8 cellular contexts compared by ENCODE assay signal in genomic region chr19:35153701-35154534, GRCh38. TPM values are rescaled to one million over a fixed set of nuclear protein-coding genes. Genes with fewer than 3 reads are reported as not detected.
DNase-seq lines count a peak whose midpoint lies in the region; ATAC-seq, FAIRE-seq and TF ChIP-seq lines count a peak whose summit lies in the region.

No MANE protein-coding gene starts in this region.

- H2BK20ac ChIP-seq in H1 (ENCODE audit: low read length), result peak overlapping the region; percentile 15; the same call in 1 of the 2 replicates

- H3K27me3 Mint-ChIP-seq in naive thymus-derived CD8-positive, alpha-beta T cell, result no peaks in the 10 kb centered on the region

- no peak overlapping the region for H2AK5ac ChIP-seq in H1 (ENCODE audit: low read depth, low read length)

- H4K5ac ChIP-seq in H1 (ENCODE audit: insufficient read length, low read depth, low read length), result peak overlapping the region; percentile 53

- no peak overlapping the region for H2AFZ ChIP-seq in H1 (ENCODE audit: low read length)

- H2BK120ac ChIP-seq in H1 (replicated peaks; ENCODE audit: low read depth, low read length), result peak overlapping the region; percentile 33

- no peak overlapping the region; a peak in 1 of 7 replicates for H3K9ac ChIP-seq in H1 (replicated peaks in 1 of 4; ENCODE audit: extremely low read depth in 1 of 4, low read depth in 3 of 4, low read length in 3 of 4)

- peak overlapping the region; percentile 82 to 91 for H3K4me2 ChIP-seq in H1 (ENCODE audit: insufficient read depth in 1 of 2, low read depth in 2 of 2, low read length in 2 of 2)

- H3K9me3 Mint-ChIP-seq in naive thymus-derived CD8-positive, alpha-beta T cell, result no peaks in the 10 kb centered on the region

- no peaks in the 10 kb centered on the region for H3K9me3 ChIP-seq in H1 (ENCODE audit: insufficient read depth in 2 of 2, low read depth in 1 of 2, low read length in 1 of 2)

- no peak for TF ChIP-seq POLR2A in H1 (IDR thresholded peaks at IDR 0.05; ENCODE audit: control extremely low read depth in 1 of 2, low read depth in 2 of 2, low read length in 2 of 2)

- peak overlapping the region; percentile 63 for H3K56ac ChIP-seq in H1 (replicated peaks; ENCODE audit: insufficient read length, low read depth, low read length)

- peaks cover 4 to 28% (median 19%) of the 10 kb centered on the region in 4 experiments for H3K4me1 ChIP-seq in H1 (replicated peaks in 1 of 4; ENCODE audit: control insufficient read depth in 3 of 4, insufficient read depth in 4 of 4, low read length in 3 of 4)

- H3K18ac ChIP-seq in H1 (ENCODE audit: extremely low read depth, low read length), result peak overlapping the region; percentile 88

- no peak for FAIRE-seq in H1 (lab: Jason Lieb, UNC)

- H3K4me1 Mint-ChIP-seq in naive thymus-derived CD8-positive, alpha-beta T cell, result peaks cover 33 to 64% (median 53%) of the 10 kb centered on the region in 4 donors

- peaks cover 6% of the 10 kb centered on the region for H3K79me1 ChIP-seq in H1 (ENCODE audit: low read depth, low read length)

- H3K4me3 Mint-ChIP-seq in naive thymus-derived CD8-positive, alpha-beta T cell, result peak overlapping the region; percentile 98 to 100 (median 100)

- no peak overlapping the region for H3K27ac ChIP-seq in H1 (ENCODE audit: low read depth, low read length)

- H4K20me1 ChIP-seq in H1 (replicated peaks in 1 of 2; ENCODE audit: control insufficient read depth in 1 of 2, insufficient read depth in 2 of 2, low read length in 2 of 2), result peaks cover 1 to 5% of the 10 kb centered on the region in 2 experiments

- no peak overlapping the region for H4K8ac ChIP-seq in H1 (ENCODE audit: extremely low read depth, insufficient read depth, low read length)

- POLR2A ChIA-PET in H1 (lab: Charles Lee; ENCODE audit: partially characterized antibody), result interaction anchor here (0.7 to 5.6 kb wide), 18 partner anchors 10 to 114 kb away, joined by 3 to 67 read pairs (median 5); partner anchors contain the start of genes FXYD7, LGI4 and USF2
- POLR2A ChIA-PET in naive thymus-derived CD8-positive, alpha-beta T cell (lab: Charles Lee), result interaction anchor here (0.5 to 4.6 kb wide), 19 partner anchors 9 to 166 kb away, joined by 3 to 77 read pairs (median 6); partner anchors contain the start of genes FXYD7 and USF2

- peak overlapping the region; percentile 94 to 100 (median 99) for H3K27ac Mint-ChIP-seq in naive thymus-derived CD8-positive, alpha-beta T cell

- peaks cover 0 to 11% of the 10 kb centered on the region in 2 experiments; a peak in 1 of 4 replicates for H3K79me2 ChIP-seq in H1 (ENCODE audit: control insufficient read depth in 1 of 2, insufficient read depth in 2 of 2, low read length in 2 of 2)

- H4K91ac ChIP-seq in H1 (replicated peaks; ENCODE audit: insufficient read length, low read length), result peak overlapping the region; percentile 92

- TF ChIP-seq CTCF in GM12872 (IDR thresholded peaks at IDR 0.05; ENCODE audit: insufficient read depth, low read depth, low read length) (peak; percentile 80), H1 (IDR thresholded peaks at IDR 0.05; ENCODE audit: control extremely low read depth in 1 of 3, insufficient read depth in 1 of 3, low read depth in 1 of 3, low read length in 3 of 3) (peak; percentile 68 to 80 (median 73))

- peaks cover 0 to 5% (median 3%) of the 10 kb centered on the region in 4 experiments; a peak in 3 of 7 replicates for H3K27me3 ChIP-seq in H1 (replicated peaks in 1 of 4; ENCODE audit: control insufficient read depth in 3 of 4, extremely low read depth in 1 of 4, insufficient read depth in 3 of 4, low read length in 3 of 4)

- peak overlapping the region; percentile 86; the same call in 1 of the 2 replicates for H2BK12ac ChIP-seq in H1 (ENCODE audit: low read depth, low read length)

- CTCF ChIA-PET in H1 (lab: Charles Lee; ENCODE audit: partially characterized antibody), result interaction anchor here (0.5 to 4.3 kb wide), 31 partner anchors 9 to 1444 kb away, joined by 3 to 60 read pairs (median 5); partner anchors contain the start of gene FXYD7

- peaks cover 4 to 30% (median 12%) of the 10 kb centered on the region in 3 donors for H3K36me3 Mint-ChIP-seq in naive thymus-derived CD8-positive, alpha-beta T cell

- H3K4ac ChIP-seq in H1 (replicated peaks; ENCODE audit: insufficient read length, low read depth, low read length), result peak overlapping the region; percentile 59

- H2BK5ac ChIP-seq in H1 (ENCODE audit: low read depth, low read length), result peak overlapping the region; percentile 89; the same call in 1 of the 2 replicates

- peaks cover 0 to 13% (median 5%) of the 10 kb centered on the region in 4 experiments; a peak in 5 of 8 replicates for H3K36me3 ChIP-seq in H1 (ENCODE audit: control insufficient read depth in 2 of 4, insufficient read depth in 4 of 4, low read length in 3 of 4)

- DNase-seq in M059J (ENCODE audit: low read depth) (peak; percentile 53), H1 (ENCODE audit: low read depth in 1 of 2, low spot score in 2 of 2) (peak in 1 of 2 experiments; percentile 84)
- DNase-seq in activated CD4-positive, alpha-beta T cell treated with anti-CD3 and anti-CD28 coated beads, Interleukin-2, amount 50 U/mL, for 48 hours, result peak; percentile 82 to 85
- DNase-seq in naive thymus-derived CD8-positive, alpha-beta T cell, result peak; percentile 57 to 85 (median 71)
- peak; percentile 84 for DNase-seq in stimulated activated naive CD8-positive, alpha-beta T cell treated with anti-CD3 and anti-CD28 coated beads, Interleukin-15, Interleukin-2, amounts not matched to agents 100 U/mL and 50 U/mL, for 24 hours

- no peak overlapping the region for H3K14ac ChIP-seq in H1 (ENCODE audit: insufficient read length)

- TF ChIP-seq RAD21 in H1 (IDR thresholded peaks at IDR 0.05 in 1 of 2, conservative IDR thresholded peaks at IDR 0.05 in 1 of 2; ENCODE audit: low read depth in 2 of 2, low read length in 2 of 2), result peak; percentile 38 to 57; a peak in 3 of 4 replicates

- 0 out of 2 replicates have a peak overlapping the region, but pooled peaks have one; percentile 77 for H2BK15ac ChIP-seq in H1 (ENCODE audit: low read length)

- H3K23me2 ChIP-seq in H1 (ENCODE audit: low read depth, low read length), result peaks cover 9% of the 10 kb centered on the region; the same call in 1 of the 2 replicates

- WGBS in H1 (ENCODE audit: extremely low coverage in 1 of 2, insufficient coverage in 1 of 2, insufficient read length in 1 of 2, insufficient replicate concordance in 2 of 2, low coverage in 1 of 2, low lambda C conversion rate in 2 of 2, missing lambda C conversion rate in 1 of 2), 2 experiments, result 2% methylated on average over 18 of the region's 36 CpGs; no CpG with 5 or more reads in 1 of the 2 experiments

- peak; percentile 66 to 70 for ATAC-seq in naive thymus-derived CD8-positive, alpha-beta T cell
- ATAC-seq in stimulated activated naive CD8-positive, alpha-beta T cell treated with anti-CD3 and anti-CD28 coated beads, Interleukin-15, Interleukin-2, amounts not matched to agents 100 U/mL and 50 U/mL, for 24 hours, result peak; percentile 36
- ATAC-seq in GM18873 (IDR thresholded peaks at IDR 0.05; ENCODE audit: low FRiP score, unreplicated experiment), result no peak
- no peak for ATAC-seq in HG02588 (IDR thresholded peaks at IDR 0.05; ENCODE audit: unreplicated experiment)

- no peak overlapping the region for H3K23ac ChIP-seq in H1 (ENCODE audit: insufficient read length)

- H3K4me3 ChIP-seq in H1 (ENCODE audit: extremely low read depth in 1 of 4, insufficient read depth in 2 of 4, low read depth in 3 of 4, low read length in 4 of 4), result peak overlapping the region; percentile 68 to 80 (median 74)

- peak in 1 of 2 experiments; percentile 44; a peak in 1 of 3 replicates for TF ChIP-seq EP300 in H1 (IDR thresholded peaks at IDR 0.05; ENCODE audit: borderline replicate concordance in 1 of 2, low read depth in 2 of 2, low read length in 2 of 2)

RNA-seq across cellular contexts. Expression of gene FXYD5, which starts 0.6 kb away (rescaled TPM):
- total RNA-seq in M059J (2014; rRNA removed; shearing (Covaris generic)), result 183 and 256 TPM in 2 replicates
- 99.0 and 104 TPM in 2 replicates for total RNA-seq in H1 (2021; fragmentation: NEBNext Ultra II Directional; extraction: Animal tissue kit (Norgen Biotek cat#: 25700))
- 167 and 191 TPM in 2 replicates for polyA plus RNA-seq in H1 (2011; rRNA removed)
- polyA plus RNA-seq in H1 (2011; cell fraction: cytosol; rRNA removed), result 117 TPM
- polyA plus RNA-seq in H1 (2011; cell fraction: nucleus; rRNA removed), result 131 TPM
- polyA plus RNA-seq in H1 (2012, experiment 1 of 2), result 113 to 185 TPM (median 177 TPM) in 4 replicates
- 175 TPM for polyA plus RNA-seq in H1 (2012, experiment 2 of 2)
- polyA plus RNA-seq in H1 (2013, experiment 1 of 2), result 277 TPM
- 347 TPM for polyA plus RNA-seq in H1 (2013, experiment 2 of 2)
- polyA minus RNA-seq in H1 (2011; rRNA and poly(A)+ RNA removed), result 89.3 and 107 TPM in 2 replicates
- 89.5 TPM for polyA minus RNA-seq in H1 (2011; cell fraction: cytosol; rRNA and poly(A)+ RNA removed)
- 51.4 TPM for polyA minus RNA-seq in H1 (2011; cell fraction: nucleus; rRNA and poly(A)+ RNA removed)
- total RNA-seq in naive thymus-derived CD8-positive, alpha-beta T cell, result 100 to 1,000 TPM; 339 to 351 TPM
- polyA plus RNA-seq in naive thymus-derived CD8-positive, alpha-beta T cell, result 100 to 1,000 TPM; 281 to 544 (median 452) TPM

RNA-seq across cellular contexts. Expression of gene FXYD7, which starts 10.9 kb away (rescaled TPM):
- not detected in 2 replicates for total RNA-seq in M059J (2014; rRNA removed; shearing (Covaris generic))
- total RNA-seq in H1 (2021; fragmentation: NEBNext Ultra II Directional; extraction: Animal tissue kit (Norgen Biotek cat#: 25700)), result 14.3 and 15.4 TPM in 2 replicates
- 12.1 and 17.5 TPM in 2 replicates for polyA plus RNA-seq in H1 (2011; rRNA removed)
- 9.0 TPM for polyA plus RNA-seq in H1 (2011; cell fraction: cytosol; rRNA removed)
- 18.6 TPM for polyA plus RNA-seq in H1 (2011; cell fraction: nucleus; rRNA removed)
- 20.2 to 24.4 TPM (median 21.9 TPM) in 4 replicates for polyA plus RNA-seq in H1 (2012, experiment 1 of 2)
- 20.8 TPM for polyA plus RNA-seq in H1 (2012, experiment 2 of 2)
- 22.7 TPM for polyA plus RNA-seq in H1 (2013, experiment 1 of 2)
- 23.8 TPM for polyA plus RNA-seq in H1 (2013, experiment 2 of 2)
- 2.2 and 3.6 TPM in 2 replicates for polyA minus RNA-seq in H1 (2011; rRNA and poly(A)+ RNA removed)
- polyA minus RNA-seq in H1 (2011; cell fraction: cytosol; rRNA and poly(A)+ RNA removed), result 1.5 TPM
- 3.2 TPM for polyA minus RNA-seq in H1 (2011; cell fraction: nucleus; rRNA and poly(A)+ RNA removed)
- 1 to 10 TPM; 5.4 to 6.4 TPM for total RNA-seq in naive thymus-derived CD8-positive, alpha-beta T cell
- 10 to 100 TPM in 1 of 3 donors, 1 to 10 TPM in 2; 3.7 to 10.2 (median 8.8) TPM for polyA plus RNA-seq in naive thymus-derived CD8-positive, alpha-beta T cell

RNA-seq across cellular contexts. Expression of gene FXYD1, which starts 15.3 kb away (rescaled TPM):
- total RNA-seq in M059J (2014; rRNA removed; shearing (Covaris generic)), result not detected in 2 replicates
- 8.1 and 10.3 TPM in 2 replicates for total RNA-seq in H1 (2021; fragmentation: NEBNext Ultra II Directional; extraction: Animal tissue kit (Norgen Biotek cat#: 25700))
- polyA plus RNA-seq in H1 (2011; rRNA removed), result 1.6 and 3.3 TPM in 2 replicates
- polyA plus RNA-seq in H1 (2011; cell fraction: cytosol; rRNA removed), result 2.7 TPM
- polyA plus RNA-seq in H1 (2011; cell fraction: nucleus; rRNA removed), result 6.7 TPM
- 7.4 to 19.9 TPM (median 15.6 TPM) in 4 replicates for polyA plus RNA-seq in H1 (2012, experiment 1 of 2)
- polyA plus RNA-seq in H1 (2012, experiment 2 of 2), result 4.1 TPM
- 10.4 TPM for polyA plus RNA-seq in H1 (2013, experiment 1 of 2)
- 10.3 TPM for polyA plus RNA-seq in H1 (2013, experiment 2 of 2)
- polyA minus RNA-seq in H1 (2011; rRNA and poly(A)+ RNA removed), result 0.49 and 0.69 TPM in 2 replicates
- polyA minus RNA-seq in H1 (2011; cell fraction: cytosol; rRNA and poly(A)+ RNA removed), result 2.1 TPM
- 4.1 TPM for polyA minus RNA-seq in H1 (2011; cell fraction: nucleus; rRNA and poly(A)+ RNA removed)
- 1 to 10 TPM in 1 of 2 experiments, not detected in 1; 1.1 TPM for total RNA-seq in naive thymus-derived CD8-positive, alpha-beta T cell
- under 1 TPM in 2 of 3 donors, not detected in 1; 0.77 TPM for polyA plus RNA-seq in naive thymus-derived CD8-positive, alpha-beta T cell

RNA-seq across cellular contexts. Expression of gene LGI4, which starts 19.1 kb away (rescaled TPM):
- not detected in 2 replicates for total RNA-seq in M059J (2014; rRNA removed; shearing (Covaris generic))
- 2.0 and 2.9 TPM in 2 replicates for total RNA-seq in H1 (2021; fragmentation: NEBNext Ultra II Directional; extraction: Animal tissue kit (Norgen Biotek cat#: 25700))
- 8.2 and 9.4 TPM in 2 replicates for polyA plus RNA-seq in H1 (2011; rRNA removed)
- 9.4 TPM for polyA plus RNA-seq in H1 (2011; cell fraction: cytosol; rRNA removed)
- polyA plus RNA-seq in H1 (2011; cell fraction: nucleus; rRNA removed), result 32.9 TPM
- 5.6 to 9.8 TPM (median 8.1 TPM) in 4 replicates for polyA plus RNA-seq in H1 (2012, experiment 1 of 2)
- 2.6 TPM for polyA plus RNA-seq in H1 (2012, experiment 2 of 2)
- 2.1 TPM for polyA plus RNA-seq in H1 (2013, experiment 1 of 2)
- polyA plus RNA-seq in H1 (2013, experiment 2 of 2), result 2.1 TPM
- 0.88 and 2.1 TPM in 2 replicates for polyA minus RNA-seq in H1 (2011; rRNA and poly(A)+ RNA removed)
- polyA minus RNA-seq in H1 (2011; cell fraction: cytosol; rRNA and poly(A)+ RNA removed), result 0.66 TPM
- polyA minus RNA-seq in H1 (2011; cell fraction: nucleus; rRNA and poly(A)+ RNA removed), result 4.2 TPM
- 1 to 10 TPM in 1 of 2 experiments, under 1 TPM in 1; 0.52 to 1.6 TPM for total RNA-seq in naive thymus-derived CD8-positive, alpha-beta T cell
- under 1 TPM in 1 of 3 donors, not detected in 2; 0.18 TPM for polyA plus RNA-seq in naive thymus-derived CD8-positive, alpha-beta T cell

RNA-seq across cellular contexts. Expression of gene FXYD3, which starts 38.3 kb away (rescaled TPM):
- total RNA-seq in M059J (2014; rRNA removed; shearing (Covaris generic)), result 0.64 TPM in 1 of 2 replicates, not detected in the other
- 0.86 TPM in 1 of 2 replicates, not detected in the other for total RNA-seq in H1 (2021; fragmentation: NEBNext Ultra II Directional; extraction: Animal tissue kit (Norgen Biotek cat#: 25700))
- polyA plus RNA-seq in H1 (2011; rRNA removed), result 0.09 and 0.33 TPM in 2 replicates
- 0.22 TPM for polyA plus RNA-seq in H1 (2011; cell fraction: cytosol; rRNA removed)
- polyA plus RNA-seq in H1 (2011; cell fraction: nucleus; rRNA removed), result 0.66 TPM
- polyA plus RNA-seq in H1 (2012, experiment 1 of 2), result 0.41 to 0.76 TPM (median 0.57 TPM) in 3 of 4 replicates, not detected in the other
- polyA plus RNA-seq in H1 (2012, experiment 2 of 2), result not detected
- polyA plus RNA-seq in H1 (2013, experiment 1 of 2), result 0.10 TPM
- polyA plus RNA-seq in H1 (2013, experiment 2 of 2), result 0.37 TPM
- polyA minus RNA-seq in H1 (2011; rRNA and poly(A)+ RNA removed), result 1.5 TPM in 1 of 2 replicates, not detected in the other
- not detected for polyA minus RNA-seq in H1 (2011; cell fraction: cytosol; rRNA and poly(A)+ RNA removed)
- not detected for polyA minus RNA-seq in H1 (2011; cell fraction: nucleus; rRNA and poly(A)+ RNA removed)
- not detected for total RNA-seq in naive thymus-derived CD8-positive, alpha-beta T cell
- not detected for polyA plus RNA-seq in naive thymus-derived CD8-positive, alpha-beta T cell

Comparison
In these comparisons a context has a peak if more than half of its experiments do, and no peak if none do; other contexts are left out.
1. ATAC-seq: peak in naive thymus-derived CD8-positive, alpha-beta T cell (2 of 2) and stimulated activated naive CD8-positive, alpha-beta T cell treated with anti-CD3 and anti-CD28 coated beads, Interleukin-15, Interleukin-2, amounts not matched to agents 100 U/mL and 50 U/mL, for 24 hours (single experiment); none in GM18873 (single experiment) and HG02588 (single experiment).